ENCODE assay signal across 34 cellular contexts in the genomic region with DNA sequence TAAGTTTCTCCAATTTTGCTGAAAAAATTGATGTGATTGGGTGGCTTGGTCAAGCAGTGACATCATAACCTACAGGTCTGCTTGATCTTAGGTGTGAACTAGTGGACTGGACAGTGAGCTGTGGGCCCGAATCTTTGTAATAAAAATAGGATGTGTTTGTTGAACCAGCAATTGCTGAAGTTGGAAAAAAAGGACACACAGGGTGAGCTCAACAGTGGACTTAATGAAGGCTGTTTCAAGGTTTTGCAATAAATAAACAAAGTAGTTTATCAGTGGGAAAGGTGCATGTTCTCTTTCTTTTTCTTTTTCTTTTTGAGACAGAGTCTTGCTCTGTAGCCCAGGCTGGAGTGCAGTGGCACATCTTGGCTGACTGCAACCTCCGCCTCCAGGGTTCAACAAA.
"Had no signal": no experiment of that assay in that cellular context is flagged by ENCODE, and none has a peak within 500 bp of the region (broad histone marks: within the 10 kb centered on the region; RNA-seq: fewer than 3 reads in every experiment).

No MANE protein-coding gene starts in this region.

- H3K4me2 ChIP-seq: KMS-11 had no signal

- DNase-seq: Karpas-422, Kasumi-1, MG63, MM.1S, MV-4-11, NCI-H1048, NCI-H1092, NCI-H1092 treated with DMSO at 0.1 percent for 48 hours, NCI-H1105, NCI-H1105 treated with DMSO at 0.1 percent for 48 hours, NCI-H1417, NCI-H1417 treated with DMSO at 0.1 percent for 48 hours, NCI-H1436, NCI-H1436 treated with DMSO at 0.1 percent for 48 hours, NCI-H146, NCI-H1694, NCI-H1694 treated with DMSO at 0.1 percent for 48 hours, NCI-H187, NCI-H187 treated with DMSO at 0.1 percent for 48 hours, NCI-H1930, NCI-H2029, NCI-H2029 treated with DMSO at 0.1 percent for 48 hours, NCI-H2081, NCI-H2081 treated with DMSO at 0.1 percent for 48 hours, NCI-H2107, NCI-H2171, NCI-H2171 treated with DMSO at 0.1 percent for 48 hours, NCI-H226, NCI-H345, NCI-H446, NCI-H446 treated with DMSO at 0.1 percent for 48 hours, NCI-H510A, NCI-H510A treated with DMSO at 0.1 percent for 48 hours had no signal

- H3K9me3 ChIP-seq: MG63 had no signal

- H3K36me3 ChIP-seq: MG63 had no signal

- H3K27ac ChIP-seq: KMS-11 had no signal

- H3K9ac ChIP-seq: KMS-11 had no signal

- H3K4me3 ChIP-seq: MG63 had no signal

- H3K27me3 ChIP-seq: MG63 had no signal
